ENCODE assay signal across 1 cellular context in genomic region chr6:156718647-156719394, GRCh38.
TF ChIP-seq lines count a peak whose summit lies in the region.

No MANE protein-coding gene starts in this region.

TF ChIP-seq in K562, 482 proteins besides CTCF, POLR2A, EP300 and RAD21 (continued from another document and continues in another):
- TF ChIP-seq TFAP4 (CRISPR knock-in tag; IDR thresholded peaks at IDR 0.05; ENCODE audit: borderline replicate concordance) = peak; percentile 37; the same call in 1 of the 2 replicates
- peak; percentile 64 for TF ChIP-seq BACH1 (tag; IDR thresholded peaks at IDR 0.05)
- TF ChIP-seq HDAC6 (IDR thresholded peaks at IDR 0.05; ENCODE audit: low read depth, low read length) = no peak
- no peak for TF ChIP-seq NR2F6 (CRISPR knock-in tag; IDR thresholded peaks at IDR 0.05)
- 0 out of 2 replicates have a peak, but pooled peaks have one; percentile 68 for TF ChIP-seq ZNF253 (CRISPR knock-in tag; conservative IDR thresholded peaks at IDR 0.05)
- no peak for TF ChIP-seq TCF7L2 (IDR thresholded peaks at IDR 0.05; ENCODE audit: low read depth, low read length)
- peak; percentile 75 for TF ChIP-seq JUN (IDR thresholded peaks at IDR 0.05; ENCODE audit: borderline replicate concordance, low read depth, low read length)
- no peak for TF ChIP-seq JUN (CRISPR knock-in tag; IDR thresholded peaks at IDR 0.05; ENCODE audit: borderline replicate concordance)
- no peak for TF ChIP-seq NR4A1 (CRISPR knock-in tag; IDR thresholded peaks at IDR 0.05)
- TF ChIP-seq NR4A1 (tag; IDR thresholded peaks at IDR 0.05) = peak; percentile 66; the same call in 1 of the 2 replicates
- no peak for TF ChIP-seq RBM34 (IDR thresholded peaks at IDR 0.05; ENCODE audit: borderline replicate concordance, insufficient read depth, low read length)
- 0 out of 4 replicates have a peak, but pooled peaks of 1 of the 2 experiments have one; percentile 14 for TF ChIP-seq TEAD1 (CRISPR knock-in tag; IDR thresholded peaks at IDR 0.05)
- peak; percentile 94 for TF ChIP-seq ZNF512 (tag; IDR thresholded peaks at IDR 0.05)
- TF ChIP-seq IFI16 (CRISPR knock-in tag; IDR thresholded peaks at IDR 0.05) = no peak
- TF ChIP-seq ZKSCAN8 (CRISPR knock-in tag; IDR thresholded peaks at IDR 0.05) = peak; percentile 7; the same call in 1 of the 2 replicates
- no peak for TF ChIP-seq RFX1 (IDR thresholded peaks at IDR 0.05)
- TF ChIP-seq MGA (IDR thresholded peaks at IDR 0.05) = peak; percentile 95
- TF ChIP-seq MAZ (CRISPR knock-in tag; conservative IDR thresholded peaks at IDR 0.05 in 1 of 2, IDR thresholded peaks at IDR 0.05 in 1 of 2) = peak in 1 of 2 experiments; percentile 12; a peak in 1 of 4 replicates
- TF ChIP-seq ATF6 (CRISPR knock-in tag; IDR thresholded peaks at IDR 0.05) = no peak
- 0 out of 2 replicates have a peak, but pooled peaks have one; percentile 26 for TF ChIP-seq CREB1 (IDR thresholded peaks at IDR 0.05)
- TF ChIP-seq CREB1 (CRISPR knock-in tag; IDR thresholded peaks at IDR 0.05) = no peak
- TF ChIP-seq ZNF707 (CRISPR knock-in tag; conservative IDR thresholded peaks at IDR 0.05) = no peak
- TF ChIP-seq POLR2G (IDR thresholded peaks at IDR 0.05; ENCODE audit: low read depth, low read length) = no peak
- 0 out of 4 replicates have a peak, but pooled peaks of 1 of the 2 experiments have one; percentile 21 for TF ChIP-seq NRF1 (conservative IDR thresholded peaks at IDR 0.05 in 1 of 2, IDR thresholded peaks at IDR 0.05 in 1 of 2)
- peak; percentile 8; the same call in 1 of the 2 replicates for TF ChIP-seq PYGO2 (tag; IDR thresholded peaks at IDR 0.05)
- no peak for TF ChIP-seq GABPB1 (CRISPR knock-in tag; IDR thresholded peaks at IDR 0.05)
- TF ChIP-seq, protein P1, sequence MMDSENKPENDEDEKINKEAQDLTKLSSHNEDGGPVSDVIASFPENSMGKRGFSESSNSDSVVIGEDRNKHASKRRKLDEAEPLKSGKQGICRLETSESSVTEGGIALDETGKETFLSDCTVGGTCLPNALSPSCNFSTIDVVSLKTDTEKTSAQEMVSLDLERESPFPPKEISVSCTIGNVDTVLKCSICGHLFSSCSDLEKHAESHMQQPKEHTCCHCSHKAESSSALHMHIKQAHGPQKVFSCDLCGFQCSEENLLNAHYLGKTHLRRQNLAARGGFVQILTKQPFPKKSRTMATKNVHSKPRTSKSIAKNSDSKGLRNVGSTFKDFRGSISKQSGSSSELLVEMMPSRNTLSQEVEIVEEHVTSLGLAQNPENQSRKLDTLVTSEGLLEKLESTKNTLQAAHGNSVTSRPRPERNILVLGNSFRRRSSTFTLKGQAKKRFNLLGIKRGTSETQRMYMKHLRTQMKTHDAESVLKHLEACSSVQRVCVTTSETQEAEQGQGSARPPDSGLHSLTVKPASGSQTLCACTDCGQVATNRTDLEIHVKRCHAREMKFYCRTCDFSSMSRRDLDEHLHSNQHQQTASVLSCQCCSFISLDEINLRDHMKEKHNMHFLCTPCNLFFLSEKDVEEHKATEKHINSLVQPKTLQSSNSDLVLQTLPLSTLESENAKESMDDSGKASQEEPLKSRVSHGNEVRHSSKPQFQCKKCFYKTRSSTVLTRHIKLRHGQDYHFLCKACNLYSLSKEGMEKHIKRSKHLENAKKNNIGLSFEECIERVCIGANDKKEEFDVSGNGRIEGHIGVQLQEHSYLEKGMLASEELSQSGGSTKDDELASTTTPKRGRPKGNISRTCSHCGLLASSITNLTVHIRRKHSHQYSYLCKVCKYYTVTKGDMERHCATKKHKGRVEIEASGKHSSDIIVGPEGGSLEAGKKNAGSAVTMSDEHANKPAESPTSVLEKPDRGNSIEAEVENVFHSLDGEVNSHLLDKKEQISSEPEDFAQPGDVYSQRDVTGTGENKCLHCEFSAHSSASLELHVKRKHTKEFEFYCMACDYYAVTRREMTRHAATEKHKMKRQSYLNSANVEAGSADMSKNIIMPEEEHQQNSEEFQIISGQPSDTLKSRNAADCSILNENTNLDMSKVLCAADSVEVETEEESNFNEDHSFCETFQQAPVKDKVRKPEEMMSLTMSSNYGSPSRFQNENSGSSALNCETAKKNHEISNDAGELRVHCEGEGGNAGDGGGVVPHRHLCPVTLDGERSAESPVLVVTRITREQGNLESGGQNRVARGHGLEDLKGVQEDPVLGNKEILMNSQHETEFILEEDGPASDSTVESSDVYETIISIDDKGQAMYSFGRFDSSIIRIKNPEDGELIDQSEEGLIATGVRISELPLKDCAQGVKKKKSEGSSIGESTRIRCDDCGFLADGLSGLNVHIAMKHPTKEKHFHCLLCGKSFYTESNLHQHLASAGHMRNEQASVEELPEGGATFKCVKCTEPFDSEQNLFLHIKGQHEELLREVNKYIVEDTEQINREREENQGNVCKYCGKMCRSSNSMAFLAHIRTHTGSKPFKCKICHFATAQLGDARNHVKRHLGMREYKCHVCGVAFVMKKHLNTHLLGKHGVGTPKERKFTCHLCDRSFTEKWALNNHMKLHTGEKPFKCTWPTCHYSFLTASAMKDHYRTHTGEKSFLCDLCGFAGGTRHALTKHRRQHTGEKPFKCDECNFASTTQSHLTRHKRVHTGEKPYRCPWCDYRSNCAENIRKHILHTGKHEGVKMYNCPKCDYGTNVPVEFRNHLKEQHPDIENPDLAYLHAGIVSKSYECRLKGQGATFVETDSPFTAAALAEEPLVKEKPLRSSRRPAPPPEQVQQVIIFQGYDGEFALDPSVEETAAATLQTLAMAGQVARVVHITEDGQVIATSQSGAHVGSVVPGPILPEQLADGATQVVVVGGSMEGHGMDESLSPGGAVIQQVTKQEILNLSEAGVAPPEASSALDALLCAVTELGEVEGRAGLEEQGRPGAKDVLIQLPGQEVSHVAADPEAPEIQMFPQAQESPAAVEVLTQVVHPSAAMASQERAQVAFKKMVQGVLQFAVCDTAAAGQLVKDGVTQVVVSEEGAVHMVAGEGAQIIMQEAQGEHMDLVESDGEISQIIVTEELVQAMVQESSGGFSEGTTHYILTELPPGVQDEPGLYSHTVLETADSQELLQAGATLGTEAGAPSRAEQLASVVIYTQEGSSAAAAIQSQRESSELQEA (IDR thresholded peaks at IDR 0.05; ENCODE audit: low read depth) = no peak
